In the genomic region with DNA sequence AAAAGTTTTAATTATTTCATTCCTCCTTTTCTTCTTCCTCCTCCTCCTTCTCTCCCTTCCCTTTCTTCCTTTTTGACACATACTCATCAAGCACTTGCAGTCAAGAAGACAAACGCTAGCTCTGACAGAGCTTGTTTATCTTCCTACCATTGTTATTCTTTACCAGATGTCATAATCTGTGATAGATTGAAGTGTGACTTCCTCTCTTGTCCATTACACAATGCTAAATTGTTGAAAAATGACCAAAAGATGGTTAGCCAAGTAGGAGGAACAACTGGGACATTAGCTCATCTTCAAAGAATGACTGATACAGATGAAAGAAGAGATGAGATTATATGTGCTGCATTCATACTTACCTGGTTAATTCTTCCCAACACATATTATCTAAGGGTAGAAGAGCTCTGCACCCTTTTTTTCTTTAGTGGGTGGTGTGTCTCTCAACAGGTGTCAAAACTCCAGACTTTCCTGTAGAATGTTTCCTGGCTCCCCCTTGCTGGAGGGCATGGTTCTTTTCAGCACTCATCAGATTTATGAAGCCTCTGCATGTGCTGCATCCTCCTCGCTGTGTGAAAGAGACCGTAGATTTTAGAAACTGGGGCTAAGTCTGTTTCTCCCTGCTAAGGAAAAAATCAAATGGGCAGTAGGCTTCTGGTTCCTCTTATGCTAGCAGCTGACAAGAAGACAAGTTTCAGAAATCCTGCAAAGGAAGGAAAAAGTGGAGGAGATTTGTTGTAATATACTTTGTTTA, we compare ENCODE assay signal across 23 cellular contexts.
DNase-seq lines count a peak whose midpoint lies in the region; ATAC-seq, FAIRE-seq and TF ChIP-seq lines count a peak whose summit lies in the region.
"Had no signal": no experiment of that assay in that cellular context is flagged by ENCODE, and none has a peak within 500 bp of the region (broad histone marks: within the 10 kb centered on the region; RNA-seq: fewer than 3 reads in every experiment).

No MANE protein-coding gene starts in this region.

- H3K4me2 ChIP-seq in endothelial cell of umbilical vein (ENCODE audit: insufficient read depth, low read length): no peak overlapping the region
- H3K4me2 ChIP-seq in mesenchymal stem cell (ENCODE audit: low read length, poor library complexity, severe bottlenecking): no peak overlapping the region
- H3K4me2 ChIP-seq: neural progenitor cell had no signal

- intact Hi-C loops in endothelial cell of umbilical vein (cut with micrococcal nuclease): no loop called here

- H2BK5ac ChIP-seq in mesenchymal stem cell (ENCODE audit: low read depth, low read length, poor library complexity, severe bottlenecking): no peak overlapping the region

- CTCF ChIA-PET in endothelial cell of umbilical vein (lab: Charles Lee): interaction anchor here (1.0 to 1.9 kb wide), 4 partner anchors 17 to 394 kb away, joined by 3 to 4 read pairs (median 3); no protein-coding TSS in a partner anchor

- H3K9me1 ChIP-seq in endothelial cell of umbilical vein (replicated peaks; ENCODE audit: control insufficient read depth, extremely low read depth, insufficient read depth, low read length): peaks cover 4% of the 10 kb centered on the region

- DNase-seq in AG08395 (ENCODE audit: low spot score): peak; percentile 45
- DNase-seq in HCEC 1CT: peak; percentile 31
- DNase-seq in endothelial cell of umbilical vein (ENCODE audit: low read depth, low spot score): peak; percentile 35
- DNase-seq in mesenchymal stem cell: peak; percentile 36
- no peak for DNase-seq in ecto neural progenitor cell (ENCODE audit: low spot score)
- DNase-seq in NCI-H2029 (lab: John Stamatoyannopoulos, UW): no peak
- DNase-seq: activated CD4-positive, alpha-beta memory T cell treated with anti-CD3 and anti-CD28 coated beads, Interleukin-2, amount 10 ng/mL, durations not matched to agents 7 days and 5 days; activated naive CD4-positive, alpha-beta T cell treated with anti-CD3 and anti-CD28 coated beads, Interleukin-2, amount 10 ng/mL, durations not matched to agents 7 days and 5 days; activated T-cell treated with anti-CD3 and anti-CD28 coated beads, Interleukin-2, amount 50 U/mL, for 24 hours; DND-41; midbrain; NCI-H1048; NCI-H2081 treated with DMSO at 0.1 percent for 48 hours; NCI-H526; SHP77 treated with DMSO at 0.1 percent for 48 hours; stimulated activated naive CD4-positive, alpha-beta T cell had no signal

- no peak overlapping the region for H2AK5ac ChIP-seq in mesenchymal stem cell (ENCODE audit: low read length, severe bottlenecking)

- no TSS peak for BruUV-seq in endothelial cell of umbilical vein (replicated peaks; lab: Mats Ljungman, UMichigan)

- ATAC-seq in GM18502 (IDR thresholded peaks at IDR 0.05; ENCODE audit: poor library complexity, unreplicated experiment): no peak
- ATAC-seq in GM21737 (IDR thresholded peaks at IDR 0.05; ENCODE audit: unreplicated experiment): no peak
- ATAC-seq: HCT116 had no signal

- H2BK15ac ChIP-seq in mesenchymal stem cell (ENCODE audit: low read depth, poor library complexity, severe bottlenecking): no peak overlapping the region

- WGBS in mesenchymal stem cell: 11% methylated on average over 2 of the region's 3 CpGs

- H3K14ac ChIP-seq in mesenchymal stem cell (ENCODE audit: low read length in 2 of 2): no peak overlapping the region

- H3K36me3 ChIP-seq in endothelial cell of umbilical vein (ENCODE audit: control insufficient read depth in 2 of 2, extremely low read depth in 1 of 2, insufficient read depth in 2 of 2, low read length in 2 of 2): no peaks in the 10 kb centered on the region
- no peaks in the 10 kb centered on the region for H3K36me3 ChIP-seq in mesenchymal stem cell (ENCODE audit: control insufficient read depth in 1 of 2, insufficient read depth in 2 of 2, low read depth in 1 of 2, low read length in 2 of 2)
- H3K36me3 ChIP-seq: ascending aorta, neural progenitor cell had no signal

- H4K20me1 ChIP-seq in endothelial cell of umbilical vein (replicated peaks; ENCODE audit: control insufficient read depth, extremely low read depth, insufficient read depth, low read length): no peaks in the 10 kb centered on the region

- H3K79me1 ChIP-seq in mesenchymal stem cell (replicated peaks; ENCODE audit: low read length, poor library complexity, severe bottlenecking): no peaks in the 10 kb centered on the region

- H3K9ac ChIP-seq in endothelial cell of umbilical vein (replicated peaks; ENCODE audit: extremely low read depth, insufficient read depth, low read length) (no peak overlapping the region), mesenchymal stem cell (ENCODE audit: low read length) (peak overlapping the region; percentile 27)
- H3K9ac ChIP-seq: neural progenitor cell had no signal

- no peak overlapping the region for H2BK120ac ChIP-seq in mesenchymal stem cell (ENCODE audit: low read depth, low read length)

- dilution Hi-C loops in endothelial cell of umbilical vein (cut with MboI; ENCODE audit: extremely low pct_ligation_motif_present, low sequenced_read_pairs): no loop called here

- peaks cover 11% of the 10 kb centered on the region for H3K4me1 ChIP-seq in endothelial cell of umbilical vein (ENCODE audit: control insufficient read depth, extremely low read depth, insufficient read depth, low read length)
- peaks cover 2% of the 10 kb centered on the region for H3K4me1 ChIP-seq in mesenchymal stem cell (ENCODE audit: control insufficient read depth, insufficient read depth, low read depth, low read length)
- H3K4me1 ChIP-seq: ascending aorta, neural progenitor cell had no signal

- no peak overlapping the region for H3K18ac ChIP-seq in mesenchymal stem cell (ENCODE audit: low read depth in 1 of 2, low read length in 2 of 2)

- peak overlapping the region; percentile 17 for H2AFZ ChIP-seq in endothelial cell of umbilical vein (ENCODE audit: low read depth, low read length)
- no peak overlapping the region for H2AFZ ChIP-seq in mesenchymal stem cell (ENCODE audit: low read depth, low read length)
- H2AFZ ChIP-seq: neural progenitor cell had no signal

- no peak overlapping the region for H3K4me3 ChIP-seq in endothelial cell of umbilical vein (replicated peaks in 1 of 3; ENCODE audit: insufficient read depth in 1 of 3, low read depth in 1 of 3, low read length in 3 of 3)
- no peak overlapping the region for H3K4me3 ChIP-seq in mesenchymal stem cell (ENCODE audit: insufficient read depth in 1 of 2, low read depth in 1 of 2, low read length in 2 of 2)
- H3K4me3 ChIP-seq: ascending aorta, neural progenitor cell had no signal

- no peaks in the 10 kb centered on the region for H3K27me3 ChIP-seq in endothelial cell of umbilical vein (ENCODE audit: control insufficient read depth in 2 of 2, insufficient read depth in 2 of 2, low read length in 2 of 2)
- H3K27me3 ChIP-seq in mesenchymal stem cell (ENCODE audit: control insufficient read depth in 1 of 2, insufficient read depth in 1 of 2, low read length in 2 of 2): no peaks in the 10 kb centered on the region
- H3K27me3 ChIP-seq: ascending aorta, neural progenitor cell had no signal

- no peak for TF ChIP-seq CTCF in endothelial cell of umbilical vein (IDR thresholded peaks at IDR 0.05; ENCODE audit: extremely low read depth in 1 of 2, insufficient read depth in 1 of 2, low read depth in 1 of 2, low read length in 2 of 2)

- H3K9me3 ChIP-seq in endothelial cell of umbilical vein (replicated peaks; ENCODE audit: control insufficient read depth, insufficient read depth, low read length): no peaks in the 10 kb centered on the region
- no peaks in the 10 kb centered on the region for H3K9me3 ChIP-seq in mesenchymal stem cell (ENCODE audit: control insufficient read depth, low read length)
- H3K9me3 ChIP-seq: ascending aorta had no signal

- POLR2A ChIA-PET in endothelial cell of umbilical vein (lab: Charles Lee): no interaction called here

- no peak overlapping the region for H2BK12ac ChIP-seq in mesenchymal stem cell (ENCODE audit: low read length in 2 of 2)

- no peak overlapping the region for H3K4ac ChIP-seq in mesenchymal stem cell (ENCODE audit: low read depth in 1 of 2, low read length in 2 of 2)

- TF ChIP-seq POLR2A in endothelial cell of umbilical vein (IDR thresholded peaks at IDR 0.05; ENCODE audit: low read depth, low read length): no peak

- H3K27ac ChIP-seq in endothelial cell of umbilical vein (ENCODE audit: insufficient read depth, low read depth, low read length) (no peak overlapping the region), mesenchymal stem cell (ENCODE audit: low read length, poor library complexity, severe bottlenecking) (no peak overlapping the region)
- H3K27ac ChIP-seq: ascending aorta, neural progenitor cell had no signal

- H4K8ac ChIP-seq in mesenchymal stem cell (ENCODE audit: low read length): no peak overlapping the region

- H3K23ac ChIP-seq in mesenchymal stem cell (ENCODE audit: low read length in 2 of 2): no peak overlapping the region

- no peak overlapping the region for H4K91ac ChIP-seq in mesenchymal stem cell (ENCODE audit: low read length)

- FAIRE-seq in endothelial cell of umbilical vein (lab: Jason Lieb, UNC): peak; percentile 61
- FAIRE-seq: colon, islet of Langerhans had no signal

- no peaks in the 10 kb centered on the region for H3K79me2 ChIP-seq in endothelial cell of umbilical vein (ENCODE audit: control insufficient read depth, insufficient read depth, low read length)

TF ChIP-seq in endothelial cell of umbilical vein, 7 proteins besides CTCF, POLR2A, EP300 and RAD21:
- TF ChIP-seq, protein P1, sequence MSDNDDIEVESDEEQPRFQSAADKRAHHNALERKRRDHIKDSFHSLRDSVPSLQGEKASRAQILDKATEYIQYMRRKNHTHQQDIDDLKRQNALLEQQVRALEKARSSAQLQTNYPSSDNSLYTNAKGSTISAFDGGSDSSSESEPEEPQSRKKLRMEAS (IDR thresholded peaks at IDR 0.05; ENCODE audit: insufficient read depth, insufficient read length): no peak
- TF ChIP-seq EZH2 (IDR thresholded peaks at IDR 0.05; ENCODE audit: borderline replicate concordance, low read depth, low read length, severe bottlenecking) (no peak), JUN (IDR thresholded peaks at IDR 0.05; ENCODE audit: borderline replicate concordance, insufficient read depth, insufficient read length, low read depth) (no peak), GATA2 (IDR thresholded peaks at IDR 0.05; ENCODE audit: insufficient read depth, insufficient read length, low read depth, low read length) (no peak), FOS (IDR thresholded peaks at IDR 0.05; ENCODE audit: borderline replicate concordance, insufficient read depth, low read length) (no peak), MYC (IDR thresholded peaks at IDR 0.05; ENCODE audit: low read depth, low read length) (no peak), POLR2AphosphoS5 (IDR thresholded peaks at IDR 0.05; ENCODE audit: insufficient read depth, low read depth, low read length) (no peak)

Comparison
In these comparisons a context has a peak if more than half of its experiments do, and no peak if none do; other contexts are left out.
1. DNase-seq: peak in AG08395 (single experiment), HCEC 1CT (single experiment), endothelial cell of umbilical vein (single experiment) and mesenchymal stem cell (single experiment); none in ecto neural progenitor cell (single experiment) and NCI-H2029 (single experiment).